Comparison of ENCODE assay signal across 1 cellular context in the genomic region with DNA sequence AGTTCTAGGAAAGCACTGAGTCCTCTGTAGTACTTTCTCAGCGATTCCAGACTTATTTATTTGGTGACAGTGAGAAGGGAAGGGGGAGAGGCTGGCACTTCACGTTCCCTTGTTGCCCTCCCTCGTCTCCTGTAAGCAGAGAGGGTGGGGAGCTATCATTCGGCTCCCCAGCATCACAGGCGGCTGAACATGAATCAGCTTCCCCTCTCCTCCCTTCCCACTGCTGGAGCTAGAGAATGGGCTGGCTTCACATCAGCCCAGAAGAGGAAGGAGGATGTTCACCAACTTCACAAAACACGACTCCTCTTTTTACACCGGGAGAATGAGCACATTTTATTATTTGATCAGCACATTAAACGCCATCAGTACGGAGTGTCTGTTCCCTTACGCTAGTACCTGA.
TF ChIP-seq lines count a peak whose summit lies in the region.

No MANE protein-coding gene starts in this region.

TF ChIP-seq in HepG2, 621 proteins besides CTCF, POLR2A, EP300 and RAD21 (continued from another document):
- TF ChIP-seq, protein P1, sequence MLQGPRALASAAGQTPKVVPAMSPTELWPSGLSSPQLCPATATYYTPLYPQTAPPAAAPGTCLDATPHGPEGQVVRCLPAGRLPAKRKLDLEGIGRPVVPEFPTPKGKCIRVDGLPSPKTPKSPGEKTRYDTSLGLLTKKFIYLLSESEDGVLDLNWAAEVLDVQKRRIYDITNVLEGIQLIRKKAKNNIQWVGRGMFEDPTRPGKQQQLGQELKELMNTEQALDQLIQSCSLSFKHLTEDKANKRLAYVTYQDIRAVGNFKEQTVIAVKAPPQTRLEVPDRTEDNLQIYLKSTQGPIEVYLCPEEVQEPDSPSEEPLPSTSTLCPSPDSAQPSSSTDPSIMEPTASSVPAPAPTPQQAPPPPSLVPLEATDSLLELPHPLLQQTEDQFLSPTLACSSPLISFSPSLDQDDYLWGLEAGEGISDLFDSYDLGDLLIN (CRISPR knock-in tag; IDR thresholded peaks at IDR 0.05; ENCODE audit: borderline replicate concordance): no peak
- no peak for TF ChIP-seq KDM2A (CRISPR knock-in tag; IDR thresholded peaks at IDR 0.05; ENCODE audit: borderline replicate concordance, low read depth)
- TF ChIP-seq, protein P2, sequence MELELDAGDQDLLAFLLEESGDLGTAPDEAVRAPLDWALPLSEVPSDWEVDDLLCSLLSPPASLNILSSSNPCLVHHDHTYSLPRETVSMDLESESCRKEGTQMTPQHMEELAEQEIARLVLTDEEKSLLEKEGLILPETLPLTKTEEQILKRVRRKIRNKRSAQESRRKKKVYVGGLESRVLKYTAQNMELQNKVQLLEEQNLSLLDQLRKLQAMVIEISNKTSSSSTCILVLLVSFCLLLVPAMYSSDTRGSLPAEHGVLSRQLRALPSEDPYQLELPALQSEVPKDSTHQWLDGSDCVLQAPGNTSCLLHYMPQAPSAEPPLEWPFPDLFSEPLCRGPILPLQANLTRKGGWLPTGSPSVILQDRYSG (CRISPR knock-in tag; IDR thresholded peaks at IDR 0.05): no peak
